Comparison of ENCODE assay signal across 9 cellular contexts in genomic region chr22:44752285-44753188, GRCh38. TPM values are rescaled to one million over a fixed set of nuclear protein-coding genes. Genes with fewer than 3 reads are reported as not detected.
DNase-seq lines count a peak whose midpoint lies in the region; ATAC-seq and TF ChIP-seq lines count a peak whose summit lies in the region.
"Had no signal": no experiment of that assay in that cellular context is flagged by ENCODE, and none has a peak within 500 bp of the region (broad histone marks: within the 10 kb centered on the region; RNA-seq: fewer than 3 reads in every experiment).

Gene ARHGAP8 (plus strand): TSS chr22:44752575. CDS start chr22:44786528, 33,953 bp downstream.

- TF ChIP-seq POLR2A in breast epithelium (IDR thresholded peaks at IDR 0.05) = no peak

- H3K36me3 ChIP-seq in breast epithelium (no peaks in the 10 kb centered on the region), BE2C (no peaks in the 10 kb centered on the region)

- POLR2A ChIA-PET in CD4-positive, alpha-beta T cell (lab: Charles Lee) = no interaction called here

- H3K36me3 Mint-ChIP-seq in CD4-positive, alpha-beta T cell (ENCODE audit: low read depth) = no peaks in the 10 kb centered on the region

- H3K9me3 Mint-ChIP-seq in CD4-positive, alpha-beta T cell = no peaks in the 10 kb centered on the region

- peaks cover 73% of the 10 kb centered on the region for H3K27me3 Mint-ChIP-seq in CD4-positive, alpha-beta T cell

- CTCF ChIA-PET in CD4-positive, alpha-beta T cell (lab: Charles Lee) = no interaction called here

- H3K27me3 ChIP-seq in CD4-positive, alpha-beta T cell (ENCODE audit: control insufficient read depth, insufficient read depth, low read length) = peaks cover 41% of the 10 kb centered on the region
- H3K27me3 ChIP-seq in breast epithelium (no peaks in the 10 kb centered on the region), BE2C (no peaks in the 10 kb centered on the region)

- H3K4me1 Mint-ChIP-seq in CD4-positive, alpha-beta T cell (ENCODE audit: low read depth) = no peaks in the 10 kb centered on the region

- H3K4me3 ChIP-seq in breast epithelium (peak within 1 kb of the TSS; percentile 6 to 75 (median 70)), BE2C (ENCODE audit: low read depth, low read length) (no peak within 1 kb of the TSS)

- no peak within 1 kb of the TSS for H3K27ac ChIP-seq in CD4-positive, alpha-beta T cell (ENCODE audit: low read depth, low read length)
- peak within 1 kb of the TSS; percentile 84 to 92 for H3K27ac ChIP-seq in breast epithelium

- peaks cover 9 to 11% of the 10 kb centered on the region in 2 donors for H3K4me1 ChIP-seq in breast epithelium
- no peaks in the 10 kb centered on the region for H3K4me1 ChIP-seq in BE2C

- H3K9me3 ChIP-seq in CD4-positive, alpha-beta T cell (ENCODE audit: control insufficient read depth, low read length) = no peaks in the 10 kb centered on the region
- H3K9me3 ChIP-seq in breast epithelium (no peaks in the 10 kb centered on the region), BE2C (no peaks in the 10 kb centered on the region)

- DNase-seq in CD4-positive, alpha-beta T cell = peak in 2 of 10 experiments; percentile 14 to 20
- DNase-seq in LoVo (ENCODE audit: low spot score) = peak; percentile 57
- no peak for DNase-seq in breast epithelium (ENCODE audit: low spot score in 2 of 2)
- no peak for DNase-seq in mucosa of gallbladder (ENCODE audit: low spot score)
- no peak for DNase-seq in BE2C
- no peak for DNase-seq in AG08396 (ENCODE audit: low spot score)
- DNase-seq: activated CD4-positive, alpha-beta T cell treated with anti-CD3 and anti-CD28 coated beads, Interleukin-2, amount 50 U/mL, for 4 hours had no signal

- H3K27ac Mint-ChIP-seq in CD4-positive, alpha-beta T cell = no peak within 1 kb of the TSS

- intact Hi-C loops in CD4-positive, alpha-beta T cell (cut with DNase I, micrococcal nuclease) = no loop called here
- intact Hi-C loops in breast epithelium (cut with DNase I; ENCODE audit: low total_unique reads) = no loop called here

- peak; percentile 69 for ATAC-seq in CD4-positive, alpha-beta T cell (ENCODE audit: poor library complexity)
- ATAC-seq in GM19395 (IDR thresholded peaks at IDR 0.05; ENCODE audit: unreplicated experiment) (no peak), HG03025 (IDR thresholded peaks at IDR 0.05; ENCODE audit: low FRiP score, unreplicated experiment) (no peak)

- H3K4me3 Mint-ChIP-seq in CD4-positive, alpha-beta T cell = peak within 1 kb of the TSS; percentile 71

- no peak for TF ChIP-seq CTCF in CD4-positive, alpha-beta T cell (IDR thresholded peaks at IDR 0.05)
- TF ChIP-seq CTCF in breast epithelium (IDR thresholded peaks at IDR 0.05) = no peak
- TF ChIP-seq CTCF in BE2C (IDR thresholded peaks at IDR 0.05; ENCODE audit: low read depth, low read length) = no peak

RNA-seq across cellular contexts. Expression of gene ARHGAP8, which starts in this region (rescaled TPM):
- total RNA-seq in CD4-positive, alpha-beta T cell = 1 to 10 TPM; 5.7 to 6.3 TPM
- total RNA-seq in breast epithelium (10 to 100 TPM in 2 of 3 donors, 1 to 10 TPM in 1; 9.8 to 39.4 (median 32.4) TPM), mucosa of gallbladder (46.7 TPM)
- polyA plus RNA-seq in BE2C (2012; ENCODE audit: insufficient read depth, insufficient read length, low read depth) = not detected
